Comparison of ENCODE assay signal across 19 cellular contexts in the genomic region with DNA sequence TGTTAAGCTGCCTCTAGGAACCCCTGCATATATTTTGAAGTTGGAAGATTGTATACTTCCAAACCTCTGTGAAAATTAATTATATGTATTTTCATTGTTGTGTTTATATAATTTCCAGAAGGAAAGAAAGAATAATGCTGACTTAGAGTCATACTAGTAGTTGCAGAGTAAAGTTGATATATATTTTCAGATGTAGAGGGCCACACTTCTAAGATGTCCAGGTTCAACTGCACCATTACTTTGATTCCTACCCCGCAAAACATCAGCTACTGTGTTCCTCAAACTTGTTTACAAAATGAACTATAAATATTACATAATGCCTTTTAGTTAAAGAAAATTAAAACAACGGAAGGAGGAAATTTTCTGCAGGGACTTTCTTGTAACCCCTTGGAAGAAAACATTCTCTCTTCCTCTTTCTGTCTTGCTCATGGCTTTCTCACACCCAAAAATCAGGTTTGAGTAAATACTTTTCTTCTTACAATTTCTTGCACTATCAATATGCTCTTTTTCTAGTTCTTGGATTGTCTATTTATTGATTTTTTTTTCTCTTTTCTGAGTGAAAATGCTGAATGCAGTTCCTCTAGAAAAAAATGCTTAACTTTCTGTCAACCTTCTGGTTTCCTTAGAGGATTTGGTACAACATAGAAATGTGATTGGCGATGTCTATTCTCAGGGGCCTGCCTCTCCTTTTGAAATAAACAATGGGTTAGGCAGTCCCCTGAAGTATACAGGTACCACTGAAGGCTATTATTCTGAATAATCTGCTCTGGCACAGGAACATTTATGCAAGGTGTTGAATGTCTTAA.
"Had no signal": no experiment of that assay in that cellular context is flagged by ENCODE, and none has a peak within 500 bp of the region (broad histone marks: within the 10 kb centered on the region; RNA-seq: fewer than 3 reads in every experiment).

No MANE protein-coding gene starts in this region.

- DNase-seq: activated B cell treated with CpG ODN at 0.5 μM for 24 hours; activated CD4-positive, alpha-beta T cell treated with anti-CD3 and anti-CD28 coated beads for 48 hours; activated CD8-positive, alpha-beta memory T cell treated with anti-CD3 and anti-CD28 coated beads, Interleukin-2, amount 50 U/mL, for 48 hours; activated gamma-delta T cell; activated naive CD8-positive, alpha-beta T cell treated with anti-CD3 and anti-CD28 coated beads for 36 hours; activated T-cell treated with anti-CD3 and anti-CD28 coated beads, Interleukin-2, amount 50 U/mL, for 72 hours; brain microvascular endothelial cell; cortex of kidney; effector CD4-positive, alpha-beta T cell; foreskin fibroblast; hippocampal formation; mesenchymal stem cell; natural killer cell; nucleus accumbens; posterior cingulate gyrus; stimulated activated CD4-positive, alpha-beta T cell treated with anti-CD3 and anti-CD28 coated beads, Interleukin-4, amount 100 ng/mL, for 24 hours; stimulated activated naive CD4-positive, alpha-beta T cell; tibial artery; uterus had no signal

- H3K9me3 Mint-ChIP-seq: activated B cell treated with CpG ODN at 0.5 μM for 24 hours; activated naive CD8-positive, alpha-beta T cell treated with anti-CD3 and anti-CD28 coated beads for 36 hours had no signal

- H3K27me3 Mint-ChIP-seq: activated B cell treated with CpG ODN at 0.5 μM for 24 hours; activated naive CD8-positive, alpha-beta T cell treated with anti-CD3 and anti-CD28 coated beads for 36 hours had no signal

- H3K36me3 Mint-ChIP-seq: activated naive CD8-positive, alpha-beta T cell treated with anti-CD3 and anti-CD28 coated beads for 36 hours; natural killer cell had no signal

- H3K4me1 ChIP-seq: tibial artery, uterus had no signal

- H3K4me1 Mint-ChIP-seq: activated naive CD8-positive, alpha-beta T cell treated with anti-CD3 and anti-CD28 coated beads for 36 hours; natural killer cell had no signal

- ATAC-seq: activated T-cell treated with anti-CD3 and anti-CD28 coated beads, Interleukin-2, amount 50 U/mL, for 72 hours; natural killer cell had no signal

- H3K27me3 ChIP-seq: brain microvascular endothelial cell, tibial artery, uterus had no signal

- H3K9me3 ChIP-seq: tibial artery, uterus had no signal

- H3K27ac Mint-ChIP-seq: activated B cell treated with CpG ODN at 0.5 μM for 24 hours; activated naive CD8-positive, alpha-beta T cell treated with anti-CD3 and anti-CD28 coated beads for 36 hours; activated T-cell treated with anti-CD3 and anti-CD28 coated beads, Interleukin-2, amount 50 U/mL, for 72 hours; natural killer cell had no signal

- H3K36me3 ChIP-seq: brain microvascular endothelial cell, tibial artery, uterus had no signal

- H3K4me3 Mint-ChIP-seq: activated B cell treated with CpG ODN at 0.5 μM for 24 hours; activated naive CD8-positive, alpha-beta T cell treated with anti-CD3 and anti-CD28 coated beads for 36 hours; activated T-cell treated with anti-CD3 and anti-CD28 coated beads, Interleukin-2, amount 50 U/mL, for 72 hours; natural killer cell had no signal

- H3K4me3 ChIP-seq: tibial artery, uterus had no signal
